Comparison of ENCODE assay signal across 8 cellular contexts in genomic region chr2:190358655-190359448, GRCh38. TPM values are rescaled to one million over a fixed set of nuclear protein-coding genes. Genes with fewer than 3 reads are reported as not detected.
DNase-seq lines count a peak whose midpoint lies in the region; ATAC-seq, FAIRE-seq and TF ChIP-seq lines count a peak whose summit lies in the region.
"Not testable (repeated sequence)": the region's sequence is repeated elsewhere in the genome, so short reads cannot be mapped to it uniquely, and the experiment has no call there.

No MANE protein-coding gene starts in this region.

- TF ChIP-seq RAD21 in K562 (CRISPR knock-in tag; conservative IDR thresholded peaks at IDR 0.05 in 1 of 2, IDR thresholded peaks at IDR 0.05 in 1 of 2): not testable (repeated sequence)

- H3K4me1 Mint-ChIP-seq in activated CD8-positive, alpha-beta T cell treated with anti-CD3 and anti-CD28 coated beads for 36 hours (ENCODE audit: low read depth): peaks cover 19% of the 10 kb centered on the region

- H2AFZ ChIP-seq in K562 (ENCODE audit: low read depth, low read length): 0 out of 2 replicates have a peak overlapping the region, but pooled peaks have one; percentile 23
- not testable (repeated sequence) for H2AFZ ChIP-seq in mesenchymal stem cell (ENCODE audit: low read depth, low read length)

- peak; percentile 67 for FAIRE-seq in K562 (lab: Jason Lieb, UNC)
- not testable (repeated sequence) for FAIRE-seq in small intestine (lab: Jason Lieb, UNC)

- not testable (repeated sequence) for H3K27me3 ChIP-seq in K562 (ENCODE audit: control insufficient read depth in 2 of 2, insufficient read depth in 2 of 2, low read length in 2 of 2); esophagus squamous epithelium; mesenchymal stem cell (ENCODE audit: control insufficient read depth in 1 of 2, insufficient read depth in 1 of 2, low read length in 2 of 2); small intestine (ENCODE audit: control insufficient read depth in 2 of 2, insufficient read depth in 2 of 2, low read length in 2 of 2); transverse colon

- not testable (repeated sequence) for H3K23ac ChIP-seq in mesenchymal stem cell (ENCODE audit: low read length in 2 of 2)

- not testable (repeated sequence) for H4K20me1 ChIP-seq in K562 (replicated peaks; ENCODE audit: control insufficient read depth, insufficient read depth, low read length)

- WGBS in K562 (ENCODE audit: insufficient coverage, low coverage, missing lambda C conversion rate): 74% methylated on average over 8 of the region's 8 CpGs
- 31 to 65% methylated on average over 6 to 8 of the region's 8 CpGs for WGBS in esophagus squamous epithelium, 2 donors
- WGBS in mesenchymal stem cell: 95% methylated on average over 8 of the region's 8 CpGs
- 78 to 84% (median 80%) methylated on average over 8 of the region's 8 CpGs for WGBS in small intestine, 3 donors
- WGBS in transverse colon (ENCODE audit: low coverage in 1 of 2), 2 donors: 59 to 91% methylated on average over 2 to 8 of the region's 8 CpGs

- H3K9me1 ChIP-seq in K562 (ENCODE audit: control insufficient read depth, insufficient read depth, low read length): not testable (repeated sequence)

- ATAC-seq in GM18511 (IDR thresholded peaks at IDR 0.05; ENCODE audit: unreplicated experiment): peak; percentile 47
- ATAC-seq in activated CD8-positive, alpha-beta T cell treated with anti-CD3 and anti-CD28 coated beads for 36 hours: not testable (repeated sequence)
- ATAC-seq in K562: peak; percentile 9; the same call in 2 of the 3 replicates

- H4K8ac ChIP-seq in mesenchymal stem cell (ENCODE audit: low read length): peak overlapping the region; percentile 36

- peak overlapping the region; percentile 34 for H3K27ac Mint-ChIP-seq in activated CD8-positive, alpha-beta T cell treated with anti-CD3 and anti-CD28 coated beads for 36 hours

- not testable (repeated sequence) for H3K27me3 Mint-ChIP-seq in activated CD8-positive, alpha-beta T cell treated with anti-CD3 and anti-CD28 coated beads for 36 hours

- not testable (repeated sequence) for H3K9me3 ChIP-seq in K562 (replicated peaks; ENCODE audit: control insufficient read depth, insufficient read depth, low read depth, low read length); esophagus squamous epithelium; mesenchymal stem cell (ENCODE audit: control insufficient read depth, low read length); small intestine (ENCODE audit: control insufficient read depth, low read depth); transverse colon

- not testable (repeated sequence) for H2BK12ac ChIP-seq in mesenchymal stem cell (ENCODE audit: low read length in 2 of 2)

- H3K4ac ChIP-seq in mesenchymal stem cell (ENCODE audit: low read depth in 1 of 2, low read length in 2 of 2): not testable (repeated sequence)

- TF ChIP-seq EP300 in K562 (IDR thresholded peaks at IDR 0.05; ENCODE audit: low read length); transverse colon (IDR thresholded peaks at IDR 0.05; ENCODE audit: low read depth): not testable (repeated sequence)

- CTCF ChIA-PET in activated CD8-positive, alpha-beta T cell treated with anti-CD3 and anti-CD28 coated beads for 36 hours (lab: Charles Lee): interaction anchor here (0.6 to 1.8 kb wide), 5 partner anchors 8 to 373 kb away, joined by 3 to 6 read pairs (median 3); no protein-coding TSS in a partner anchor
- CTCF ChIA-PET in K562 (lab: Yijun Ruan, JAX; ENCODE audit: low intra/inter-chr PET ratio): not testable (repeated sequence)

- BruUV-seq in K562 (replicated peaks; lab: Mats Ljungman, UMichigan): not testable (repeated sequence)

- H3K4me2 ChIP-seq in K562 (ENCODE audit: insufficient read depth, low read length); mesenchymal stem cell (ENCODE audit: low read length, poor library complexity, severe bottlenecking): not testable (repeated sequence)

- H3K36me3 ChIP-seq in K562 (ENCODE audit: control insufficient read depth, insufficient read depth, low read length); small intestine (ENCODE audit: control insufficient read depth in 2 of 2, insufficient read depth in 2 of 2, low read length in 2 of 2); transverse colon: not testable (repeated sequence)
- H3K36me3 ChIP-seq in esophagus squamous epithelium (peaks cover 0 to 31% (median 0%) of the 10 kb centered on the region in 3 donors), mesenchymal stem cell (ENCODE audit: control insufficient read depth in 1 of 2, insufficient read depth in 2 of 2, low read depth in 1 of 2, low read length in 2 of 2) (peaks cover 0 to 18% of the 10 kb centered on the region in 2 experiments)

- TF ChIP-seq POLR2A in K562 (conservative IDR thresholded peaks at IDR 0.05); esophagus squamous epithelium (IDR thresholded peaks at IDR 0.05); transverse colon (IDR thresholded peaks at IDR 0.05): not testable (repeated sequence)

- in situ Hi-C loops in K562 (cut with MboI): not testable (repeated sequence)
- in situ Hi-C loops in transverse colon (cut with MboI; ENCODE audit: low pct_ligation_motif_present in 1 of 4, low pct_unique_long_range_greater_than_20kb in 1 of 4, low sequenced_read_pairs in 3 of 4): loop anchor here in 1 of 4 donors (25.0 kb wide), 1 partner anchor 272 kb away; no protein-coding TSS in a partner anchor

- peaks cover 3 to 26% of the 10 kb centered on the region in 2 experiments; a peak in 4 of 5 replicates for H3K4me1 ChIP-seq in K562 (replicated peaks in 1 of 2; ENCODE audit: control insufficient read depth in 2 of 2, insufficient read depth in 2 of 2, low read length in 2 of 2)
- peaks cover 20 to 79% (median 42%) of the 10 kb centered on the region in 3 donors for H3K4me1 ChIP-seq in esophagus squamous epithelium
- H3K4me1 ChIP-seq in mesenchymal stem cell (ENCODE audit: control insufficient read depth, insufficient read depth, low read depth, low read length); small intestine (ENCODE audit: control insufficient read depth in 2 of 2, insufficient read depth in 1 of 2, low read depth in 1 of 2, low read length in 1 of 2): not testable (repeated sequence)
- peaks cover 2 to 42% (median 20%) of the 10 kb centered on the region in 4 donors for H3K4me1 ChIP-seq in transverse colon

- peak overlapping the region; percentile 55 for H4K91ac ChIP-seq in mesenchymal stem cell (ENCODE audit: low read length)

- not testable (repeated sequence) for H2BK15ac ChIP-seq in mesenchymal stem cell (ENCODE audit: low read depth, poor library complexity, severe bottlenecking)

- not testable (repeated sequence) for H2BK120ac ChIP-seq in mesenchymal stem cell (ENCODE audit: low read depth, low read length)

- not testable (repeated sequence) for H2BK5ac ChIP-seq in mesenchymal stem cell (ENCODE audit: low read depth, low read length, poor library complexity, severe bottlenecking)

- H3K4me3 ChIP-seq in K562; esophagus squamous epithelium; mesenchymal stem cell (ENCODE audit: insufficient read depth in 1 of 2, low read depth in 1 of 2, low read length in 2 of 2); small intestine (ENCODE audit: low read depth in 1 of 2, low read length in 2 of 2); transverse colon: not testable (repeated sequence)

- not testable (repeated sequence) for H3K27ac ChIP-seq in K562 (ENCODE audit: extremely low read depth, low read depth, low read length); mesenchymal stem cell (ENCODE audit: low read length, poor library complexity, severe bottlenecking)
- H3K27ac ChIP-seq in esophagus squamous epithelium (peak overlapping the region; percentile 77 to 89 (median 82)), small intestine (ENCODE audit: low read depth in 1 of 2, low read length in 1 of 2) (peak overlapping the region; percentile 3 to 24), transverse colon (peak overlapping the region; percentile 73 to 86 (median 81))

- peaks cover 11% of the 10 kb centered on the region for H3K79me1 ChIP-seq in mesenchymal stem cell (replicated peaks; ENCODE audit: low read length, poor library complexity, severe bottlenecking)

- H2AK5ac ChIP-seq in mesenchymal stem cell (ENCODE audit: low read length, severe bottlenecking): not testable (repeated sequence)

- H3K14ac ChIP-seq in mesenchymal stem cell (ENCODE audit: low read length in 2 of 2): not testable (repeated sequence)

- peak; percentile 29 for DNase-seq in NCI-H2196 (lab: John Stamatoyannopoulos, UW; ENCODE audit: unreplicated experiment)
- not testable (repeated sequence) for DNase-seq in activated CD8-positive, alpha-beta T cell treated with anti-CD3 and anti-CD28 coated beads for 36 hours; K562 (ENCODE audit: extremely low read depth in 1 of 4, low spot score in 3 of 4); esophagus squamous epithelium (lab: John Stamatoyannopoulos, UW); mesenchymal stem cell; small intestine; transverse colon

- not testable (repeated sequence) for TF ChIP-seq CTCF in activated CD8-positive, alpha-beta T cell treated with anti-CD3 and anti-CD28 coated beads for 36 hours (IDR thresholded peaks at IDR 0.05); K562 (IDR thresholded peaks at IDR 0.05 in 2 of 3, conservative IDR thresholded peaks at IDR 0.05 in 1 of 3; ENCODE audit: insufficient read depth in 2 of 3, low read depth in 1 of 3, low read length in 3 of 3); esophagus squamous epithelium (IDR thresholded peaks at IDR 0.05); transverse colon (IDR thresholded peaks at IDR 0.05)

- not testable (repeated sequence) for H3K9me3 Mint-ChIP-seq in activated CD8-positive, alpha-beta T cell treated with anti-CD3 and anti-CD28 coated beads for 36 hours

- intact Hi-C loops in activated CD8-positive, alpha-beta T cell treated with anti-CD3 and anti-CD28 coated beads for 36 hours (cut with micrococcal nuclease); K562 (cut with micrococcal nuclease); esophagus squamous epithelium (cut with DNase I); transverse colon (cut with DNase I; ENCODE audit: low total_unique reads): not testable (repeated sequence)

- POLR2A ChIA-PET in activated CD8-positive, alpha-beta T cell treated with anti-CD3 and anti-CD28 coated beads for 36 hours (lab: Charles Lee); K562 (lab: Yijun Ruan, JAX): not testable (repeated sequence)

- H3K4me3 Mint-ChIP-seq in activated CD8-positive, alpha-beta T cell treated with anti-CD3 and anti-CD28 coated beads for 36 hours: peak overlapping the region; percentile 15

- not testable (repeated sequence) for H3K9ac ChIP-seq in K562 (ENCODE audit: insufficient read depth in 1 of 2, low read depth in 2 of 2, low read length in 2 of 2)
- H3K9ac ChIP-seq in mesenchymal stem cell (ENCODE audit: low read length): peak overlapping the region; percentile 80

- H3K36me3 Mint-ChIP-seq in activated CD8-positive, alpha-beta T cell treated with anti-CD3 and anti-CD28 coated beads for 36 hours (ENCODE audit: low read depth): not testable (repeated sequence)

- not testable (repeated sequence) for H3K79me2 ChIP-seq in K562 (ENCODE audit: control insufficient read depth, insufficient read depth, low read length)

- not testable (repeated sequence) for H3K18ac ChIP-seq in mesenchymal stem cell (ENCODE audit: low read depth in 1 of 2, low read length in 2 of 2)

RNA-seq across cellular contexts. Expression of gene INPP1, which starts 15.5 kb away (rescaled TPM):
- total RNA-seq in activated CD8-positive, alpha-beta T cell treated with anti-CD3 and anti-CD28 coated beads for 36 hours: 10 to 100 TPM in 1 of 2 experiments, 1 to 10 TPM in 1; 8.5 to 10.2 TPM
- total RNA-seq in K562 (2011; cell fraction: chromatin; rRNA removed; ENCODE audit: low replicate concordance): 3.1 and 5.7 TPM in 2 replicates
- total RNA-seq in K562 (2011; cell fraction: nucleolus; rRNA removed): 1.5 and 2.2 TPM in 2 replicates
- 2.9 and 4.4 TPM in 2 replicates for total RNA-seq in K562 (2011; cell fraction: nucleoplasm; rRNA removed)
- total RNA-seq in K562 (2014; rRNA removed) (3.1 and 11.8 TPM in 2 replicates), K562 (2014; rRNA removed; fragmentation: Illumina TruSeq; extraction: Trizol) (6.6 and 6.7 TPM in 2 replicates), K562 (2015; rRNA removed; fragmentation: Illumina TruSeq; extraction: Trizol) (3.3 and 4.5 TPM in 2 replicates), K562 (2021) (5.0 and 5.3 TPM in 2 replicates), esophagus squamous epithelium (10 to 100 TPM; 37.0 to 73.0 (median 48.4) TPM), transverse colon (10 to 100 TPM in 3 of 4 donors, under 1 TPM in 1; 0.60 to 22.1 (median 21.2) TPM)
- polyA plus RNA-seq in K562 (2011; rRNA removed) (2.5 and 9.9 TPM in 2 replicates), K562 (2014; fragmentation: Illumina TruSeq; extraction: Trizol) (6.5 and 7.7 TPM in 2 replicates), K562 (2014; fragmentation: Nextera tagmentation; extraction: Ambion mirVana) (1 to 10 TPM; 3.7 to 6.1 TPM), K562 (2014; rRNA removed) (6.3 and 7.7 TPM in 2 replicates), small intestine (10 to 100 TPM; 32.8 to 77.2 (median 74.6) TPM)
- polyA plus RNA-seq in K562 (2011; cell fraction: cytosol; rRNA removed): 1.6 and 4.4 TPM in 2 replicates
- 3.6 and 10.5 TPM in 2 replicates for polyA plus RNA-seq in K562 (2011; cell fraction: nucleus; rRNA removed)
- polyA plus RNA-seq in K562 (2012): 3.2 and 6.0 TPM in 2 replicates
- 1.9 and 8.7 TPM in 2 replicates for polyA minus RNA-seq in K562 (2011; rRNA and poly(A)+ RNA removed)
- polyA minus RNA-seq in K562 (2011; cell fraction: cytosol; rRNA and poly(A)+ RNA removed): 1.6 and 3.5 TPM in 2 replicates
- polyA minus RNA-seq in K562 (2011; cell fraction: nucleus; rRNA and poly(A)+ RNA removed): 0.67 and 2.8 TPM in 2 replicates
- 19.5 TPM for polyA plus RNA-seq in mesenchymal stem cell (2013, experiment 1 of 2)
- 17.6 TPM for polyA plus RNA-seq in mesenchymal stem cell (2013, experiment 2 of 2)

RNA-seq across cellular contexts. Expression of gene HIBCH, which starts 39.2 kb away (rescaled TPM):
- total RNA-seq in activated CD8-positive, alpha-beta T cell treated with anti-CD3 and anti-CD28 coated beads for 36 hours: 10 to 100 TPM; 17.6 to 19.3 TPM
- total RNA-seq in K562 (2011; cell fraction: chromatin; rRNA removed; ENCODE audit: low replicate concordance): 22.5 and 54.1 TPM in 2 replicates
- total RNA-seq in K562 (2011; cell fraction: nucleolus; rRNA removed): 14.1 and 19.7 TPM in 2 replicates
- total RNA-seq in K562 (2011; cell fraction: nucleoplasm; rRNA removed): 31.6 and 50.0 TPM in 2 replicates
- total RNA-seq in K562 (2014; rRNA removed): 14.9 and 17.0 TPM in 2 replicates
- total RNA-seq in K562 (2014; rRNA removed; fragmentation: Illumina TruSeq; extraction: Trizol): 31.9 and 34.5 TPM in 2 replicates
- total RNA-seq in K562 (2015; rRNA removed; fragmentation: Illumina TruSeq; extraction: Trizol): 20.7 and 24.6 TPM in 2 replicates
- 25.9 and 28.3 TPM in 2 replicates for total RNA-seq in K562 (2021)
- 21.5 and 36.3 TPM in 2 replicates for polyA plus RNA-seq in K562 (2011; rRNA removed)
- 2.8 and 5.5 TPM in 2 replicates for polyA plus RNA-seq in K562 (2011; cell fraction: cytosol; rRNA removed)
- 17.5 and 21.0 TPM in 2 replicates for polyA plus RNA-seq in K562 (2011; cell fraction: nucleus; rRNA removed)
- polyA plus RNA-seq in K562 (2012): 16.8 and 28.2 TPM in 2 replicates
- 25.4 and 25.6 TPM in 2 replicates for polyA plus RNA-seq in K562 (2014; fragmentation: Illumina TruSeq; extraction: Trizol)
- 10 to 100 TPM; 52.8 to 65.4 TPM for polyA plus RNA-seq in K562 (2014; fragmentation: Nextera tagmentation; extraction: Ambion mirVana)
- polyA plus RNA-seq in K562 (2014; rRNA removed): 24.0 and 26.1 TPM in 2 replicates
- polyA minus RNA-seq in K562 (2011; rRNA and poly(A)+ RNA removed): 28.5 and 33.6 TPM in 2 replicates
- polyA minus RNA-seq in K562 (2011; cell fraction: cytosol; rRNA and poly(A)+ RNA removed): 8.1 and 10.1 TPM in 2 replicates
- polyA minus RNA-seq in K562 (2011; cell fraction: nucleus; rRNA and poly(A)+ RNA removed): 20.9 and 30.0 TPM in 2 replicates
- 10 to 100 TPM; 20.9 to 31.5 (median 29.9) TPM for total RNA-seq in esophagus squamous epithelium
- 17.1 TPM for polyA plus RNA-seq in mesenchymal stem cell (2013, experiment 1 of 2)
- 18.5 TPM for polyA plus RNA-seq in mesenchymal stem cell (2013, experiment 2 of 2)
- polyA plus RNA-seq in small intestine: 10 to 100 TPM; 27.0 to 45.5 (median 28.6) TPM
- 10 to 100 TPM in 2 of 4 donors, 1 to 10 TPM in 2; 6.0 to 33.0 (median 19.8) TPM for total RNA-seq in transverse colon

RNA-seq across cellular contexts. Expression of gene MFSD6, which starts 49.3 kb away (rescaled TPM):
- total RNA-seq in activated CD8-positive, alpha-beta T cell treated with anti-CD3 and anti-CD28 coated beads for 36 hours: 10 to 100 TPM; 31.5 to 32.8 TPM
- total RNA-seq in K562 (2011; cell fraction: chromatin; rRNA removed; ENCODE audit: low replicate concordance): 23.3 and 40.4 TPM in 2 replicates
- total RNA-seq in K562 (2011; cell fraction: nucleolus; rRNA removed): 13.8 and 14.3 TPM in 2 replicates
- total RNA-seq in K562 (2011; cell fraction: nucleoplasm; rRNA removed): 21.7 and 22.3 TPM in 2 replicates
- total RNA-seq in K562 (2014; rRNA removed): 7.1 and 8.5 TPM in 2 replicates
- 3.9 and 5.3 TPM in 2 replicates for total RNA-seq in K562 (2014; rRNA removed; fragmentation: Illumina TruSeq; extraction: Trizol)
- total RNA-seq in K562 (2015; rRNA removed; fragmentation: Illumina TruSeq; extraction: Trizol): 1.4 and 2.0 TPM in 2 replicates
- 6.3 and 6.6 TPM in 2 replicates for total RNA-seq in K562 (2021)
- 2.7 and 7.9 TPM in 2 replicates for polyA plus RNA-seq in K562 (2011; rRNA removed)
- polyA plus RNA-seq in K562 (2011; cell fraction: cytosol; rRNA removed): 4.0 and 5.7 TPM in 2 replicates
- 4.0 and 6.7 TPM in 2 replicates for polyA plus RNA-seq in K562 (2011; cell fraction: nucleus; rRNA removed)
- 4.0 and 5.9 TPM in 2 replicates for polyA plus RNA-seq in K562 (2012)
- polyA plus RNA-seq in K562 (2014; fragmentation: Illumina TruSeq; extraction: Trizol): 5.1 and 6.1 TPM in 2 replicates
- 1 to 10 TPM; 1.1 to 1.2 TPM for polyA plus RNA-seq in K562 (2014; fragmentation: Nextera tagmentation; extraction: Ambion mirVana)
- polyA plus RNA-seq in K562 (2014; rRNA removed): 4.4 and 4.6 TPM in 2 replicates
- polyA minus RNA-seq in K562 (2011; rRNA and poly(A)+ RNA removed): 9.8 and 15.1 TPM in 2 replicates
- polyA minus RNA-seq in K562 (2011; cell fraction: cytosol; rRNA and poly(A)+ RNA removed): 7.3 TPM in 2 replicates
- polyA minus RNA-seq in K562 (2011; cell fraction: nucleus; rRNA and poly(A)+ RNA removed): 10.6 and 11.8 TPM in 2 replicates
- 100 to 1,000 TPM in 3 of 4 donors, 10 to 100 TPM in 1; 81.2 to 157 (median 133) TPM for total RNA-seq in esophagus squamous epithelium
- 2.1 TPM for polyA plus RNA-seq in mesenchymal stem cell (2013, experiment 1 of 2)
- 2.3 TPM for polyA plus RNA-seq in mesenchymal stem cell (2013, experiment 2 of 2)
- 10 to 100 TPM in 2 of 3 donors, 1 to 10 TPM in 1; 5.9 to 20.0 (median 10.3) TPM for polyA plus RNA-seq in small intestine
- total RNA-seq in transverse colon: 10 to 100 TPM; 76.3 to 99.1 (median 83.0) TPM
